Comparison of ENCODE assay signal across 13 cellular contexts in the genomic region with DNA sequence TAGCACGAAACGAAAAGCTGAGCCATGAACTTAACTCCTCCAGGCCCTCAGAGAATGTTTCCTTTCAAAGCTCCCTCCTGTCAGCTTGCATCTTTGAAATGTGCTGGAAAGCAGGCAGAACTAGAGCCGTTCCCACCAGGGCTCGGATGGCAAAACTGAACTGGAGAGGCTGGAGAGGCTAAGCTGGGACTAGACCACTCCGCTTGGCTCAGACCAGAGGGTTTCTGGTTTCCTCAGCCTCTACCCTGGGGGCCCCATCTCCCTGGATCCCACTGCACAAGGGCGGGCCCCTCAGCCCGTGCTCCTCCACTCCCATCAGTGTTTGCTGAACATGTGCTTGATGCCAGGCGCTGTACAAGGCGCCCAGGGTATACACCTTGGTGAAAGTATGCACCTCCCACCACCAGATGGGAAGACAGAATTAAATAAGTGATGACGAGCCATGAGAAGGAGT. TPM values are rescaled to one million over a fixed set of nuclear protein-coding genes. Genes with fewer than 3 reads are reported as not detected.
DNase-seq lines count a peak whose midpoint lies in the region; ATAC-seq, FAIRE-seq and TF ChIP-seq lines count a peak whose summit lies in the region.
"Had no signal": no experiment of that assay in that cellular context is flagged by ENCODE, and none has a peak within 500 bp of the region (broad histone marks: within the 10 kb centered on the region; RNA-seq: fewer than 3 reads in every experiment).

No MANE protein-coding gene starts in this region.

- H3K9me3 Mint-ChIP-seq in activated naive CD4-positive, alpha-beta T cell treated with anti-CD3 and anti-CD28 coated beads, Interleukin-2, amount 50 U/mL, for 72 hours = no peaks in the 10 kb centered on the region
- no peaks in the 10 kb centered on the region for H3K9me3 Mint-ChIP-seq in CD4-positive, alpha-beta T cell

- no peaks in the 10 kb centered on the region for H3K9me3 ChIP-seq in esophagus squamous epithelium
- H3K9me3 ChIP-seq in ovary = no peaks in the 10 kb centered on the region
- H3K9me3 ChIP-seq in CD4-positive, alpha-beta T cell (ENCODE audit: control insufficient read depth, low read length) = no peaks in the 10 kb centered on the region

- FAIRE-seq in D721Med (lab: Jason Lieb, UNC) = no peak

- CTCF ChIA-PET in CD4-positive, alpha-beta T cell (lab: Charles Lee) = interaction anchor here (2.8 kb wide), 1 partner anchor 10 kb away, joined by 9 read pairs; no protein-coding TSS in a partner anchor

- H3K4me1 Mint-ChIP-seq in CD4-positive, alpha-beta T cell (ENCODE audit: low read depth) = no peaks in the 10 kb centered on the region

- 65 to 66% methylated on average over 3 to 4 of the region's 10 CpGs for WGBS in esophagus squamous epithelium, 2 donors
- WGBS in ovary, 3 donors = 23 to 34% (median 28%) methylated on average over 10 of the region's 10 CpGs
- 47% methylated on average over 10 of the region's 10 CpGs for WGBS in urinary bladder

- H3K4me3 Mint-ChIP-seq in CD4-positive, alpha-beta T cell = no peak overlapping the region

- DNase-seq in activated naive CD4-positive, alpha-beta T cell treated with anti-CD3 and anti-CD28 coated beads, Interleukin-2, amount 50 U/mL, for 72 hours (ENCODE audit: low spot score in 2 of 2) = no peak
- DNase-seq in activated naive CD4-positive, alpha-beta T cell (lab: John Stamatoyannopoulos, UW) = no peak
- no peak for DNase-seq in esophagus squamous epithelium (lab: John Stamatoyannopoulos, UW)
- peak in 1 of 5 donors; percentile 45 for DNase-seq in ovary
- DNase-seq in CD4-positive, alpha-beta T cell = no peak
- DNase-seq in D721Med (ENCODE audit: insufficient read length, low spot score) = no peak
- DNase-seq: ACHN; activated CD8-positive, alpha-beta memory T cell treated with anti-CD3 and anti-CD28 coated beads for 24 hours; DMS53; islet precursor cell; NCI-H1048 had no signal

- POLR2A ChIA-PET in CD4-positive, alpha-beta T cell (lab: Charles Lee) = no interaction called here

- TF ChIP-seq EP300 in ovary (IDR thresholded peaks at IDR 0.05) = no peak

- H3K27ac ChIP-seq in esophagus squamous epithelium (peak overlapping the region; percentile 74 to 89 (median 88)), ovary (peak overlapping the region; percentile 51 to 60), urinary bladder (ENCODE audit: low read depth) (peak overlapping the region; percentile 73)
- no peak overlapping the region for H3K27ac ChIP-seq in CD4-positive, alpha-beta T cell (ENCODE audit: low read depth, low read length)

- H3K4me1 ChIP-seq in esophagus squamous epithelium (peaks cover 0 to 70% (median 51%) of the 10 kb centered on the region in 3 donors), ovary (ENCODE audit: insufficient read depth) (peaks cover 26% of the 10 kb centered on the region), urinary bladder (ENCODE audit: insufficient read depth) (no peaks in the 10 kb centered on the region)

- peaks cover 43 to 48% of the 10 kb centered on the region in 2 donors for H3K36me3 Mint-ChIP-seq in activated naive CD4-positive, alpha-beta T cell treated with anti-CD3 and anti-CD28 coated beads, Interleukin-2, amount 50 U/mL, for 72 hours
- H3K36me3 Mint-ChIP-seq in CD4-positive, alpha-beta T cell (ENCODE audit: low read depth) = peaks cover 99% of the 10 kb centered on the region

- H3K36me3 ChIP-seq in esophagus squamous epithelium (peaks cover 35 to 100% (median 45%) of the 10 kb centered on the region in 3 donors), ovary (no peaks in the 10 kb centered on the region), urinary bladder (ENCODE audit: insufficient read depth) (no peaks in the 10 kb centered on the region)

- no peak for TF ChIP-seq CTCF in esophagus squamous epithelium (IDR thresholded peaks at IDR 0.05)
- TF ChIP-seq CTCF in ovary (IDR thresholded peaks at IDR 0.05) = no peak
- no peak for TF ChIP-seq CTCF in CD4-positive, alpha-beta T cell (IDR thresholded peaks at IDR 0.05)
- no peak for TF ChIP-seq CTCF in D721Med (IDR thresholded peaks at IDR 0.05; ENCODE audit: insufficient read depth, missing control alignments)

- ATAC-seq in activated naive CD4-positive, alpha-beta T cell treated with anti-CD3 and anti-CD28 coated beads, Interleukin-2, amount 50 U/mL, for 72 hours = no peak
- no peak for ATAC-seq in CD4-positive, alpha-beta T cell (ENCODE audit: poor library complexity)
- ATAC-seq in GM18907 (IDR thresholded peaks at IDR 0.05; ENCODE audit: unreplicated experiment) = no peak

- H3K27me3 ChIP-seq in esophagus squamous epithelium (no peaks in the 10 kb centered on the region), ovary (no peaks in the 10 kb centered on the region)
- H3K27me3 ChIP-seq in CD4-positive, alpha-beta T cell (ENCODE audit: control insufficient read depth, insufficient read depth, low read length) = no peaks in the 10 kb centered on the region

- peak overlapping the region; percentile 67 to 88 for H3K27ac Mint-ChIP-seq in activated naive CD4-positive, alpha-beta T cell treated with anti-CD3 and anti-CD28 coated beads, Interleukin-2, amount 50 U/mL, for 72 hours
- H3K27ac Mint-ChIP-seq in CD4-positive, alpha-beta T cell = no peak overlapping the region

- no peaks in the 10 kb centered on the region for H3K27me3 Mint-ChIP-seq in CD4-positive, alpha-beta T cell

- TF ChIP-seq POLR2A in esophagus squamous epithelium (IDR thresholded peaks at IDR 0.05) = no peak
- no peak for TF ChIP-seq POLR2A in ovary (IDR thresholded peaks at IDR 0.05)

- intact Hi-C loops in esophagus squamous epithelium (cut with DNase I) = no loop called here
- intact Hi-C loops in ovary (cut with DNase I) = loop anchor here in 1 of 4 donors (5.0 kb wide), 1 partner anchor 36 kb away; no protein-coding TSS in a partner anchor
- intact Hi-C loops in CD4-positive, alpha-beta T cell (cut with DNase I, micrococcal nuclease) = no loop called here

- H3K4me3 ChIP-seq in esophagus squamous epithelium = no peak overlapping the region
- no peak overlapping the region for H3K4me3 ChIP-seq in ovary
- H3K4me3 ChIP-seq in urinary bladder (ENCODE audit: low read depth, low read length) = no peak overlapping the region

RNA-seq across cellular contexts. Expression of a gene that starts 17.9 kb away (rescaled TPM):
- total RNA-seq in activated naive CD4-positive, alpha-beta T cell treated with anti-CD3 and anti-CD28 coated beads, Interleukin-2, amount 50 U/mL, for 72 hours = under 1 TPM in 1 of 2 donors, not detected in 1; 0.23 TPM
- total RNA-seq in esophagus squamous epithelium (1,000 to 10,000 TPM in 1 of 4 donors, 100 to 1,000 TPM in 3; 166 to 1,028 (median 489) TPM), ovary (100 to 1,000 TPM; 110 to 380 (median 269) TPM), urinary bladder (8.6 TPM)
- polyA plus RNA-seq in ovary (100 to 1,000 TPM; 635 to 827 TPM), urinary bladder (1,418 TPM)
- total RNA-seq in CD4-positive, alpha-beta T cell = under 1 TPM in 1 of 2 experiments, not detected in 1; 0.58 TPM

RNA-seq across cellular contexts. Expression of a gene that starts 42.5 kb away (rescaled TPM):
- 100 to 1,000 TPM; 221 to 276 TPM for total RNA-seq in activated naive CD4-positive, alpha-beta T cell treated with anti-CD3 and anti-CD28 coated beads, Interleukin-2, amount 50 U/mL, for 72 hours
- total RNA-seq in esophagus squamous epithelium (100 to 1,000 TPM in 1 of 4 donors, 10 to 100 TPM in 3; 55.5 to 109 (median 95.4) TPM), ovary (10 to 100 TPM; 39.4 to 89.7 (median 69.9) TPM), urinary bladder (32.4 TPM)
- polyA plus RNA-seq in ovary (10 to 100 TPM; 51.0 to 57.6 TPM), urinary bladder (69.3 TPM)
- 100 to 1,000 TPM; 110 to 115 TPM for total RNA-seq in CD4-positive, alpha-beta T cell

Comparison
In these comparisons a context has a peak if more than half of its experiments do, and no peak if none do; other contexts are left out.
1. RNA of a gene that starts 17.9 kb away (total RNA-seq): 166 to 1,028 TPM in esophagus squamous epithelium and 110 to 380 TPM in ovary; 8.6 TPM in urinary bladder (single experiment), 0.58 TPM in CD4-positive, alpha-beta T cell and 0.23 TPM in activated naive CD4-positive, alpha-beta T cell treated with anti-CD3 and anti-CD28 coated beads, Interleukin-2, amount 50 U/mL, for 72 hours; every median in the first group is over 10 times any median in the second.